ENCODE assay signal across 12 cellular contexts in the genomic region with DNA sequence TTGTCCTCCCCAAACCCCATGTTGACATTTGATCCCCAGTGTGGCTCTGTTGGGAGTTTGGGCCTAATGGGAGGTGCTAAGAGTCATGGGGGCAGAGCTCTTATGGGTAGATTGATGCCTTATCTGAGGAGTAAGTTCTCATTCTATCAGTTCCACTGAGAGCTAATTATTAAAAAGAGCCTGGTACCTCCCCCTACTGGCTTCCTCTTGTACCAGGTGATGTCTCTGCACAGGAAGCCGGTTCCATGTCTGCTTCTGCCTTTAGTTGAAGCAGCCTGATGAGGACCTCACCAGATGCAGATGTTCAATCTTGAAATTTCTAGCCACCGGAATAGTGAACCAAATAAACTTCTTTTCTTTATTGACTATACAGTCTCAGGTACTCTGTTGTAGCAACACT. TPM values are rescaled to one million over a fixed set of nuclear protein-coding genes. Genes with fewer than 3 reads are reported as not detected.
DNase-seq lines count a peak whose midpoint lies in the region; ATAC-seq and TF ChIP-seq lines count a peak whose summit lies in the region.
"Had no signal": no experiment of that assay in that cellular context is flagged by ENCODE, and none has a peak within 500 bp of the region (broad histone marks: within the 10 kb centered on the region; RNA-seq: fewer than 3 reads in every experiment).

No MANE protein-coding gene starts in this region.

- peak; percentile 14 to 30 for TF ChIP-seq CTCF in Caco-2 (IDR thresholded peaks at IDR 0.05; ENCODE audit: insufficient read depth in 1 of 2, low read depth in 1 of 2, low read length in 1 of 2, severe bottlenecking in 1 of 2, unreplicated experiment in 1 of 2)
- TF ChIP-seq CTCF in SU-DHL-6 (IDR thresholded peaks at IDR 0.05; ENCODE audit: insufficient read depth, low read length, poor library complexity, severe bottlenecking), result peak; percentile 16

- H3K79me2 ChIP-seq in SU-DHL-6 (ENCODE audit: insufficient read depth, low read length), result no peaks in the 10 kb centered on the region

- H3K4me3 ChIP-seq in Caco-2 (ENCODE audit: low read depth, low read length) (no peak overlapping the region), SU-DHL-6 (ENCODE audit: insufficient read depth, low read length, poor library complexity, severe bottlenecking) (no peak overlapping the region)
- H3K4me3 ChIP-seq: PC-9 had no signal

- H3K4me3 Mint-ChIP-seq in Caco-2 (ENCODE audit: unreplicated experiment), result no peak overlapping the region

- no peaks in the 10 kb centered on the region for H3K4me1 Mint-ChIP-seq in Caco-2 (ENCODE audit: low read depth, unreplicated experiment)

- no TSS peak for BruUV-seq in Caco-2 (replicated peaks; lab: Mats Ljungman, UMichigan)

- no peak overlapping the region for H3K27ac Mint-ChIP-seq in Caco-2 (ENCODE audit: unreplicated experiment)
- no peak overlapping the region for H3K27ac Mint-ChIP-seq in activated naive CD4-positive, alpha-beta T cell treated with anti-CD3 and anti-CD28 coated beads, Interleukin-2, amount 50 U/mL, for 72 hours

- no peaks in the 10 kb centered on the region for H4K20me1 ChIP-seq in SU-DHL-6 (ENCODE audit: low read depth, low read length)

- H3K9me3 ChIP-seq in Caco-2, result no peaks in the 10 kb centered on the region
- H3K9me3 ChIP-seq in SU-DHL-6 (ENCODE audit: insufficient read depth, low read length), result no peaks in the 10 kb centered on the region

- H3K27ac ChIP-seq in SU-DHL-6 (ENCODE audit: low read depth, low read length), result no peak overlapping the region
- H3K27ac ChIP-seq: PC-9 had no signal

- DNase-seq in Caco-2, result no peak
- DNase-seq in retina, result no peak
- DNase-seq in activated naive CD4-positive, alpha-beta T cell treated with anti-CD3 and anti-CD28 coated beads, Interleukin-2, amount 50 U/mL, for 72 hours (ENCODE audit: low spot score in 2 of 2), result no peak
- DNase-seq: cerebellar nuclear complex, NCI-H1092, PC-9, right cardiac atrium had no signal

- no peaks in the 10 kb centered on the region for H3K4me1 ChIP-seq in Caco-2

- H3K36me3 Mint-ChIP-seq in Caco-2 (ENCODE audit: insufficient read depth, unreplicated experiment), result no peaks in the 10 kb centered on the region
- H3K36me3 Mint-ChIP-seq in activated naive CD4-positive, alpha-beta T cell treated with anti-CD3 and anti-CD28 coated beads, Interleukin-2, amount 50 U/mL, for 72 hours, result peaks cover 0 to 6% of the 10 kb centered on the region in 2 donors

- H3K36me3 ChIP-seq in Caco-2 (ENCODE audit: control insufficient read depth, insufficient read depth, low read length) (no peaks in the 10 kb centered on the region), SU-DHL-6 (ENCODE audit: low read length) (no peaks in the 10 kb centered on the region)

- intact Hi-C loops in Caco-2 (cut with micrococcal nuclease; ENCODE audit: unreplicated experiment), result no loop called here

- H2AFZ ChIP-seq in SU-DHL-6 (ENCODE audit: low read depth, low read length, severe bottlenecking), result no peak overlapping the region
- H2AFZ ChIP-seq: PC-9 had no signal

- H3K4me2 ChIP-seq in SU-DHL-6 (ENCODE audit: low read depth, low read length, poor library complexity, severe bottlenecking), result no peak overlapping the region
- H3K4me2 ChIP-seq: PC-9 had no signal

- H3F3A ChIP-seq in SU-DHL-6 (ENCODE audit: insufficient read depth), result no peaks in the 10 kb centered on the region

- peaks cover 9% of the 10 kb centered on the region for H3K27me3 Mint-ChIP-seq in Caco-2 (ENCODE audit: insufficient read depth, unreplicated experiment)

- POLR2A ChIA-PET in Caco-2 (lab: Charles Lee), result no interaction called here

- no peak overlapping the region for H3K9ac ChIP-seq in SU-DHL-6 (ENCODE audit: low read length)

- H3K9me3 Mint-ChIP-seq in Caco-2 (ENCODE audit: unreplicated experiment), result no peaks in the 10 kb centered on the region
- peaks cover 14 to 29% of the 10 kb centered on the region in 2 donors for H3K9me3 Mint-ChIP-seq in activated naive CD4-positive, alpha-beta T cell treated with anti-CD3 and anti-CD28 coated beads, Interleukin-2, amount 50 U/mL, for 72 hours

- CTCF ChIA-PET in Caco-2 (lab: Charles Lee), result no interaction called here

- H3K27me3 ChIP-seq in Caco-2 (replicated peaks; ENCODE audit: control insufficient read depth, insufficient read depth, low read length), result no peaks in the 10 kb centered on the region
- H3K27me3 ChIP-seq in SU-DHL-6 (ENCODE audit: low read length), result no peaks in the 10 kb centered on the region

- ATAC-seq in GM18909 (IDR thresholded peaks at IDR 0.05; ENCODE audit: poor library complexity, unreplicated experiment) (peak; percentile 82), HG02943 (IDR thresholded peaks at IDR 0.05; ENCODE audit: low read depth, unreplicated experiment) (peak; percentile 69), GM21737 (IDR thresholded peaks at IDR 0.05; ENCODE audit: unreplicated experiment) (no peak), GM18520 (IDR thresholded peaks at IDR 0.05; ENCODE audit: unreplicated experiment) (no peak)
- ATAC-seq in activated naive CD4-positive, alpha-beta T cell treated with anti-CD3 and anti-CD28 coated beads, Interleukin-2, amount 50 U/mL, for 72 hours, result no peak
- ATAC-seq: right cardiac atrium had no signal

- H3K9me2 ChIP-seq in SU-DHL-6 (replicated peaks; ENCODE audit: insufficient read depth, low read length), result no peaks in the 10 kb centered on the region

RNA-seq across cellular contexts. Expression of a gene that starts 10.8 kb away (rescaled TPM):
- not detected in 2 replicates for total RNA-seq in Caco-2 (2022)
- total RNA-seq in activated naive CD4-positive, alpha-beta T cell treated with anti-CD3 and anti-CD28 coated beads, Interleukin-2, amount 50 U/mL, for 72 hours, result not detected
- total RNA-seq: PC-9 had no signal

Comparison
In these comparisons a context has a peak if more than half of its experiments do, and no peak if none do; other contexts are left out.
1. ATAC-seq: peak in GM18909 (single experiment) and HG02943 (single experiment); none in GM21737 (single experiment), GM18520 (single experiment) and activated naive CD4-positive, alpha-beta T cell treated with anti-CD3 and anti-CD28 coated beads, Interleukin-2, amount 50 U/mL, for 72 hours (0 of 2).